ENCODE assay signal across 14 cellular contexts in genomic region chr2:181738074-181738473, GRCh38. TPM values are rescaled to one million over a fixed set of nuclear protein-coding genes. Genes with fewer than 3 reads are reported as not detected.
DNase-seq lines count a peak whose midpoint lies in the region; ATAC-seq and TF ChIP-seq lines count a peak whose summit lies in the region.
"Had no signal": no experiment of that assay in that cellular context is flagged by ENCODE, and none has a peak within 500 bp of the region (broad histone marks: within the 10 kb centered on the region; RNA-seq: fewer than 3 reads in every experiment).

No MANE protein-coding gene starts in this region.

- DNase-seq in SIG-M5 treated with dmso at 0.1 percent for 504 hours (lab: John Stamatoyannopoulos, UW; ENCODE audit: unreplicated experiment): peak; percentile 5
- no peak for DNase-seq in SIG-M5 (lab: John Stamatoyannopoulos, UW)
- no peak for DNase-seq in MM.1S
- peak; percentile 18 to 24 for DNase-seq in cardiac fibroblast (ENCODE audit: low read depth in 2 of 2)
- DNase-seq in renal cortical epithelial cell (ENCODE audit: low read depth): peak; percentile 18
- no peak for DNase-seq in cortex of kidney (lab: John Stamatoyannopoulos, UW)
- no peak for DNase-seq in stimulated activated CD8-positive, alpha-beta memory T cell treated with anti-CD3 and anti-CD28 coated beads, Interleukin-4, amount 100 ng/mL, for 48 hours
- DNase-seq: activated T-cell treated with anti-CD3 and anti-CD28 coated beads, Interleukin-2, amount 50 U/mL, for 4 hours; islet precursor cell; NCI-H1092; right cardiac atrium had no signal

- H3F3A ChIP-seq in MM.1S (ENCODE audit: insufficient read depth, low read length): no peaks in the 10 kb centered on the region

- ATAC-seq in GM19467 (IDR thresholded peaks at IDR 0.05; ENCODE audit: unreplicated experiment): no peak
- ATAC-seq: activated T-cell treated with anti-CD3 and anti-CD28 coated beads, Interleukin-2, amount 50 U/mL, for 4 hours; right cardiac atrium; stimulated activated memory B cell treated with anti-CD40 and anti-IgM and Interleukin-4, amounts not matched to agents 10 μg/mL and 1 μg/mL and 100 μg/mL, for 72 hours had no signal

- H3K27me3 ChIP-seq in MM.1S (replicated peaks; ENCODE audit: insufficient read depth, low read length): no peaks in the 10 kb centered on the region

- H3K27ac ChIP-seq in MM.1S (ENCODE audit: low read length): no peak overlapping the region
- H3K27ac ChIP-seq: coronary artery had no signal

- H3K4me2 ChIP-seq in MM.1S (ENCODE audit: low read depth, low read length): no peak overlapping the region

- H3K4me1 ChIP-seq in MM.1S (ENCODE audit: low read length): 0 out of 2 replicates have a peak, but pooled peaks cover under 1% of the 10 kb centered on the region

- TF ChIP-seq CTCF in MM.1S (IDR thresholded peaks at IDR 0.05; ENCODE audit: low read length) (0 out of 2 replicates have a peak, but pooled peaks have one; percentile 4), cardiac fibroblast (IDR thresholded peaks at IDR 0.05; ENCODE audit: low read depth, low read length) (peak; percentile 28)

- H3K36me3 ChIP-seq in MM.1S (replicated peaks; ENCODE audit: insufficient read depth, low read length): no peaks in the 10 kb centered on the region

- no peaks in the 10 kb centered on the region for H4K20me1 ChIP-seq in MM.1S (ENCODE audit: insufficient read depth, low read length)

- no peaks in the 10 kb centered on the region for H3K9me3 ChIP-seq in MM.1S (replicated peaks; ENCODE audit: insufficient read depth, low read length)

- H2AFZ ChIP-seq in MM.1S (ENCODE audit: low read length): no peak overlapping the region

- H3K9me2 ChIP-seq in MM.1S (replicated peaks; ENCODE audit: insufficient read depth, low read length): no peaks in the 10 kb centered on the region

- no peak overlapping the region for H3K9ac ChIP-seq in MM.1S (ENCODE audit: low read length)

- H3K4me3 ChIP-seq in MM.1S (ENCODE audit: low read length) (no peak overlapping the region), cardiac fibroblast (replicated peaks in 1 of 2; ENCODE audit: low read depth in 2 of 2, low read length in 2 of 2) (no peak overlapping the region)
- H3K4me3 ChIP-seq: coronary artery had no signal

- no peaks in the 10 kb centered on the region for H3K79me2 ChIP-seq in MM.1S (ENCODE audit: low read length)

RNA-seq across cellular contexts. Expression of gene NEUROD1, which starts 57.8 kb away (rescaled TPM):
- total RNA-seq in renal cortical epithelial cell: not detected in 2 replicates
- total RNA-seq: activated T-cell treated with anti-CD3 and anti-CD28 coated beads, Interleukin-2, amount 50 U/mL, for 4 hours; right cardiac atrium had no signal

Comparison
In these comparisons a context has a peak if more than half of its experiments do, and no peak if none do; other contexts are left out.
1. DNase-seq: peak in SIG-M5 treated with dmso at 0.1 percent for 504 hours (single experiment), cardiac fibroblast (2 of 2) and renal cortical epithelial cell (single experiment); none in SIG-M5 (single experiment), MM.1S (single experiment), cortex of kidney (single experiment) and stimulated activated CD8-positive, alpha-beta memory T cell treated with anti-CD3 and anti-CD28 coated beads, Interleukin-4, amount 100 ng/mL, for 48 hours (single experiment).